In the genomic region with DNA sequence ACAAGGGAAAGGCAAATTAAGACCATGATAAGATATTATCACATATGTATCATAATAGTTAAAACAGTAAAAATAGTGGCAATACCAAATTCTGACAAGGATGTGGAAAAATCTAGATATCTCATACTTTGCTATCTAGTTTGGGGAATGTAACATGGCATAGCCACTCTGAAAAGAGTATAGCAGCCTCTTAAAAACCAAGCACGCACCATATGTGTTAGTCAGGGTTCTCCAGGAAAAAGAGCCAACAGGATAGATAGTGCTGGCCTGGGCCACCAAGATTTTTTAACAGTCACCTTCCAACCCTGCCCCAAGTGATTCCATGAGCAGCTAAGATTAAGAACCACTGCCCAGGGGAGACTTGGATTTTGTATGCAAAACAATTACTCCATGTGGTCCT, we compare ENCODE assay signal across 29 cellular contexts. TPM values are rescaled to one million over a fixed set of nuclear protein-coding genes. Genes with fewer than 3 reads are reported as not detected.
"Had no signal": no experiment of that assay in that cellular context is flagged by ENCODE, and none has a peak within 500 bp of the region (broad histone marks: within the 10 kb centered on the region; RNA-seq: fewer than 3 reads in every experiment).

No MANE protein-coding gene starts in this region.

- ATAC-seq: stimulated activated effector memory CD8-positive, alpha-beta T cell treated with anti-CD3 and anti-CD28 coated beads, Interleukin-12 subunit alpha, Interleukin-12 subunit beta, amount 100 ng/mL, for 72 hours; stimulated activated memory B cell treated with anti-CD40 and anti-IgM and Interleukin-4, amounts not matched to agents 10 μg/mL and 1 μg/mL and 100 μg/mL, for 72 hours; stimulated activated naive B cell treated with anti-CD40 and anti-IgM and Interleukin-4, amounts not matched to agents 10 μg/mL and 1 μg/mL and 100 μg/mL, for 72 hours; stimulated activated naive CD8-positive, alpha-beta T cell treated with anti-CD3 and anti-CD28 coated beads, Interleukin-15, amount 100 ng/mL, for 72 hours; stimulated activated naive CD8-positive, alpha-beta T cell treated with anti-CD3 and anti-CD28 coated beads, Interleukin-15, Interleukin-2, amounts not matched to agents 100 U/mL and 50 U/mL, for 24 hours had no signal

- H3K36me3 Mint-ChIP-seq: stimulated activated effector memory CD8-positive, alpha-beta T cell treated with anti-CD3 and anti-CD28 coated beads, Interleukin-12 subunit alpha, Interleukin-12 subunit beta, amount 100 ng/mL, for 72 hours; stimulated activated memory B cell treated with anti-CD40 and anti-IgM and Interleukin-4, amounts not matched to agents 10 μg/mL and 1 μg/mL and 100 μg/mL, for 72 hours had no signal

- H3K36me3 ChIP-seq: stomach, suprapubic skin, thoracic aorta, thyroid gland, tibial artery, tibial nerve, transverse colon, upper lobe of left lung, upper lobe of right lung, uterus, vagina had no signal

- H3K9me3 Mint-ChIP-seq: stimulated activated memory B cell treated with anti-CD40 and anti-IgM and Interleukin-4, amounts not matched to agents 10 μg/mL and 1 μg/mL and 100 μg/mL, for 72 hours; stimulated activated naive CD8-positive, alpha-beta T cell treated with anti-CD3 and anti-CD28 coated beads, Interleukin-15, Interleukin-2, amounts not matched to agents 100 ng/mL and 50 ng/mL, for 24 hours had no signal

- H3K27ac ChIP-seq: stomach, suprapubic skin, testis, thoracic aorta, thyroid gland, tibial artery, tibial nerve, transverse colon, upper lobe of left lung, upper lobe of right lung, uterus, vagina had no signal

- DNase-seq: stimulated activated CD4-positive, alpha-beta T cell treated with anti-CD3 and anti-CD28 coated beads, Interleukin-1b, Interleukin-23, amount 100 ng/mL, for 48 hours; stimulated activated CD4-positive, alpha-beta T cell treated with anti-CD3 and anti-CD28 coated beads, Interleukin-2, amount 100 ng/mL, for 24 hours; stimulated activated CD4-positive, alpha-beta T cell treated with anti-CD3 and anti-CD28 coated beads, Interleukin-2, amount 100 ng/mL, for 48 hours; stimulated activated CD4-positive, alpha-beta T cell treated with anti-CD3 and anti-CD28 coated beads, Interleukin-4, amount 100 ng/mL, for 24 hours; stimulated activated CD4-positive, alpha-beta T cell treated with anti-CD3 and anti-CD28 coated beads, Interleukin-4, amount 100 ng/mL, for 4 hours; stimulated activated CD8-positive, alpha-beta memory T cell treated with anti-CD3 and anti-CD28 coated beads, Interleukin-4, amount 100 ng/mL, for 48 hours; stimulated activated naive B cell treated with anti-CD40 and anti-IgM and Interleukin-4, amounts not matched to agents 10 μg/mL and 1 μg/mL and 100 μg/mL, for 72 hours; stimulated activated naive CD4-positive, alpha-beta T cell; stimulated activated naive CD4-positive, alpha-beta T cell treated with Interleukin-2 at 50 U/mL for 16 hours; stimulated activated naive CD8-positive, alpha-beta T cell treated with anti-CD3 and anti-CD28 coated beads, Interleukin-15, amount 100 ng/mL, for 72 hours; stimulated activated naive CD8-positive, alpha-beta T cell treated with anti-CD3 and anti-CD28 coated beads, Interleukin-15, Interleukin-2, amounts not matched to agents 100 U/mL and 50 U/mL, for 24 hours; stomach; substantia nigra; testis; thyroid gland; tibial artery; transverse colon; upper lobe of left lung; upper lobe of right lung; uterus had no signal

- H3K27ac Mint-ChIP-seq: stimulated activated effector memory CD8-positive, alpha-beta T cell treated with anti-CD3 and anti-CD28 coated beads, Interleukin-12 subunit alpha, Interleukin-12 subunit beta, amount 100 ng/mL, for 72 hours; stimulated activated memory B cell treated with anti-CD40 and anti-IgM and Interleukin-4, amounts not matched to agents 10 μg/mL and 1 μg/mL and 100 μg/mL, for 72 hours; stimulated activated naive B cell treated with anti-CD40 and anti-IgM and Interleukin-4, amounts not matched to agents 10 μg/mL and 1 μg/mL and 100 μg/mL, for 72 hours; stimulated activated naive CD8-positive, alpha-beta T cell treated with anti-CD3 and anti-CD28 coated beads, Interleukin-15, amount 100 ng/mL, for 72 hours; stimulated activated naive CD8-positive, alpha-beta T cell treated with anti-CD3 and anti-CD28 coated beads, Interleukin-15, Interleukin-2, amounts not matched to agents 100 ng/mL and 50 ng/mL, for 24 hours had no signal

- H3K9me3 ChIP-seq: stomach, suprapubic skin, testis, thoracic aorta, thyroid gland, tibial artery, tibial nerve, transverse colon, upper lobe of left lung, upper lobe of right lung, uterus, vagina had no signal

- H3K27me3 Mint-ChIP-seq: stimulated activated memory B cell treated with anti-CD40 and anti-IgM and Interleukin-4, amounts not matched to agents 10 μg/mL and 1 μg/mL and 100 μg/mL, for 72 hours had no signal

- H3K4me3 Mint-ChIP-seq: stimulated activated effector memory CD8-positive, alpha-beta T cell treated with anti-CD3 and anti-CD28 coated beads, Interleukin-12 subunit alpha, Interleukin-12 subunit beta, amount 100 ng/mL, for 72 hours; stimulated activated memory B cell treated with anti-CD40 and anti-IgM and Interleukin-4, amounts not matched to agents 10 μg/mL and 1 μg/mL and 100 μg/mL, for 72 hours; stimulated activated naive B cell treated with anti-CD40 and anti-IgM and Interleukin-4, amounts not matched to agents 10 μg/mL and 1 μg/mL and 100 μg/mL, for 72 hours; stimulated activated naive CD8-positive, alpha-beta T cell treated with anti-CD3 and anti-CD28 coated beads, Interleukin-15, amount 100 ng/mL, for 72 hours; stimulated activated naive CD8-positive, alpha-beta T cell treated with anti-CD3 and anti-CD28 coated beads, Interleukin-15, Interleukin-2, amounts not matched to agents 100 ng/mL and 50 ng/mL, for 24 hours had no signal

- H3K27me3 ChIP-seq: stomach, suprapubic skin, testis, thyroid gland, tibial artery, tibial nerve, transverse colon, upper lobe of left lung, upper lobe of right lung, uterus, vagina had no signal

- H3K4me3 ChIP-seq: stomach, suprapubic skin, testis, thoracic aorta, thyroid gland, tibial artery, tibial nerve, transverse colon, upper lobe of left lung, upper lobe of right lung, uterus, vagina had no signal

- H3K4me1 ChIP-seq: tibial artery, uterus had no signal

RNA-seq across cellular contexts. Expression of a gene that starts 48.5 kb away (rescaled TPM):
- total RNA-seq: subcutaneous adipose tissue, temporal lobe, thoracic aorta, thyroid gland, tibial nerve, vagina had no signal
